In genomic region chr4:61468091-61468720, GRCh38 we compare ENCODE assay signal across 9 cellular contexts.
DNase-seq lines count a peak whose midpoint lies in the region; ATAC-seq and TF ChIP-seq lines count a peak whose summit lies in the region.
"Had no signal": no experiment of that assay in that cellular context is flagged by ENCODE, and none has a peak within 500 bp of the region (broad histone marks: within the 10 kb centered on the region; RNA-seq: fewer than 3 reads in every experiment).

No MANE protein-coding gene starts in this region.

- H3K18ac ChIP-seq in mesenchymal stem cell (ENCODE audit: low read depth in 1 of 2, low read length in 2 of 2): no peak overlapping the region

- no peak overlapping the region for H3K4me2 ChIP-seq in mesenchymal stem cell (ENCODE audit: low read length, poor library complexity, severe bottlenecking)

- WGBS in mesenchymal stem cell: 61% methylated on average over 4 of the region's 5 CpGs
- WGBS in prostate gland: 56% methylated on average over 5 of the region's 5 CpGs

- ATAC-seq in Right ventricle myocardium inferior (no peak), HG02642 (IDR thresholded peaks at IDR 0.05; ENCODE audit: poor library complexity, unreplicated experiment) (no peak)

- in situ Hi-C loops in brain microvascular endothelial cell (cut with HindIII; ENCODE audit: low pct_ligation_motif_present, low sequenced_read_pairs): no loop called here

- DNase-seq in H4 (ENCODE audit: low spot score): peak; percentile 89
- peak; percentile 75 for DNase-seq in NOMO-1 treated with dmso at 0.1 percent for 144 hours (lab: John Stamatoyannopoulos, UW; ENCODE audit: unreplicated experiment)
- DNase-seq in brain microvascular endothelial cell: peak; percentile 34
- DNase-seq in mesenchymal stem cell: peak; percentile 73
- no peak for DNase-seq in Right ventricle myocardium inferior (ENCODE audit: missing footprints)
- no peak for DNase-seq in activated effector memory CD4-positive, alpha-beta T cell treated with Interleukin-2 at 50 U/mL for 16 hours
- no peak for DNase-seq in prostate gland (ENCODE audit: low spot score)
- DNase-seq: naive B cell had no signal

- no peak overlapping the region for H3K9ac ChIP-seq in mesenchymal stem cell (ENCODE audit: low read length)

- H4K8ac ChIP-seq in mesenchymal stem cell (ENCODE audit: low read length): no peak overlapping the region

- H4K91ac ChIP-seq in mesenchymal stem cell (ENCODE audit: low read length): no peak overlapping the region

- H2BK5ac ChIP-seq in mesenchymal stem cell (ENCODE audit: low read depth, low read length, poor library complexity, severe bottlenecking): no peak overlapping the region

- H3K4me3 ChIP-seq in brain microvascular endothelial cell (ENCODE audit: low read depth, low read length) (no peak overlapping the region), mesenchymal stem cell (ENCODE audit: insufficient read depth in 1 of 2, low read depth in 1 of 2, low read length in 2 of 2) (no peak overlapping the region), prostate gland (no peak overlapping the region)

- H3K4ac ChIP-seq in mesenchymal stem cell (ENCODE audit: low read depth in 1 of 2, low read length in 2 of 2): no peak overlapping the region

- H2BK15ac ChIP-seq in mesenchymal stem cell (ENCODE audit: low read depth, poor library complexity, severe bottlenecking): no peak overlapping the region

- no peak overlapping the region for H2BK120ac ChIP-seq in mesenchymal stem cell (ENCODE audit: low read depth, low read length)

- H3K23ac ChIP-seq in mesenchymal stem cell (ENCODE audit: low read length in 2 of 2): no peak overlapping the region

- intact Hi-C loops in Right ventricle myocardium inferior (cut with DNase I) (no loop called here), prostate gland (cut with DNase I) (no loop called here)

- no peak overlapping the region for H2BK12ac ChIP-seq in mesenchymal stem cell (ENCODE audit: low read length in 2 of 2)

- TF ChIP-seq CTCF in brain microvascular endothelial cell (IDR thresholded peaks at IDR 0.05; ENCODE audit: low read depth, low read length, missing control alignments): no peak
- no peak for TF ChIP-seq CTCF in prostate gland (IDR thresholded peaks at IDR 0.05)

- H2AFZ ChIP-seq in mesenchymal stem cell (ENCODE audit: low read depth, low read length): no peak overlapping the region

- H3K36me3 ChIP-seq in brain microvascular endothelial cell (replicated peaks) (no peaks in the 10 kb centered on the region), mesenchymal stem cell (ENCODE audit: control insufficient read depth in 1 of 2, insufficient read depth in 2 of 2, low read depth in 1 of 2, low read length in 2 of 2) (no peaks in the 10 kb centered on the region), prostate gland (no peaks in the 10 kb centered on the region)

- H3K14ac ChIP-seq in mesenchymal stem cell (ENCODE audit: low read length in 2 of 2): no peak overlapping the region

- H2AK5ac ChIP-seq in mesenchymal stem cell (ENCODE audit: low read length, severe bottlenecking): no peak overlapping the region

- H3K79me1 ChIP-seq in mesenchymal stem cell (replicated peaks; ENCODE audit: low read length, poor library complexity, severe bottlenecking): no peaks in the 10 kb centered on the region

- H3K27ac ChIP-seq in brain microvascular endothelial cell: no peak overlapping the region
- H3K27ac ChIP-seq in mesenchymal stem cell (ENCODE audit: low read length, poor library complexity, severe bottlenecking): peak overlapping the region; percentile 79
- no peak overlapping the region for H3K27ac ChIP-seq in prostate gland

- H3K4me1 ChIP-seq in mesenchymal stem cell (ENCODE audit: control insufficient read depth, insufficient read depth, low read depth, low read length) (no peaks in the 10 kb centered on the region), prostate gland (replicated peaks) (no peaks in the 10 kb centered on the region)

- H3K27me3 ChIP-seq in brain microvascular endothelial cell (replicated peaks) (no peaks in the 10 kb centered on the region), mesenchymal stem cell (ENCODE audit: control insufficient read depth in 1 of 2, insufficient read depth in 1 of 2, low read length in 2 of 2) (no peaks in the 10 kb centered on the region), prostate gland (replicated peaks; ENCODE audit: insufficient read depth) (no peaks in the 10 kb centered on the region)

- TF ChIP-seq POLR2A in prostate gland (IDR thresholded peaks at IDR 0.05): no peak

- no peaks in the 10 kb centered on the region for H3K9me3 ChIP-seq in mesenchymal stem cell (ENCODE audit: control insufficient read depth, low read length)
- no peaks in the 10 kb centered on the region for H3K9me3 ChIP-seq in prostate gland

Comparison
In these comparisons a context has a peak if more than half of its experiments do, and no peak if none do; other contexts are left out.
1. DNase-seq: peak in H4 (single experiment), NOMO-1 treated with dmso at 0.1 percent for 144 hours (single experiment), brain microvascular endothelial cell (single experiment) and mesenchymal stem cell (single experiment); none in Right ventricle myocardium inferior (single experiment), activated effector memory CD4-positive, alpha-beta T cell treated with Interleukin-2 at 50 U/mL for 16 hours (single experiment) and prostate gland (single experiment).